ENCODE assay signal across 15 cellular contexts in genomic region chr3:193776626-193777025, GRCh38.
DNase-seq lines count a peak whose midpoint lies in the region; ATAC-seq and TF ChIP-seq lines count a peak whose summit lies in the region.
"Had no signal": no experiment of that assay in that cellular context is flagged by ENCODE, and none has a peak within 500 bp of the region (broad histone marks: within the 10 kb centered on the region; RNA-seq: fewer than 3 reads in every experiment).

No MANE protein-coding gene starts in this region.

- H3K27me3 Mint-ChIP-seq in memory B cell: peaks cover 14% of the 10 kb centered on the region

- H3K27ac Mint-ChIP-seq in memory B cell: peak overlapping the region; percentile 52

- H3K9me3 Mint-ChIP-seq in memory B cell: no peaks in the 10 kb centered on the region

- H3K4me3 Mint-ChIP-seq in memory B cell: peak overlapping the region; percentile 2

- ATAC-seq in GM19043 (IDR thresholded peaks at IDR 0.05; ENCODE audit: low read depth, unreplicated experiment) (peak; percentile 70), memory B cell (ENCODE audit: low read depth) (peak; percentile 97), left colon (no peak)
- ATAC-seq: HCT116 had no signal

- DNase-seq in GM12864 (ENCODE audit: low read depth) (peak; percentile 8), NCI-H526 treated with DMSO at 0.1 percent for 48 hours (lab: John Stamatoyannopoulos, UW) (peak; percentile 45), memory B cell (ENCODE audit: low spot score in 2 of 2) (peak in 1 of 2 donors; percentile 41), left colon (no peak), H4 (ENCODE audit: low spot score) (no peak), globus pallidus (ENCODE audit: low spot score) (no peak)
- DNase-seq: NCI-H1048; NCI-H2107; NCI-H524 treated with DMSO at 0.1 percent for 48 hours; SIG-M5; stimulated activated CD4-positive, alpha-beta T cell treated with anti-CD3 and anti-CD28 coated beads, Interleukin-2, amount 100 ng/mL, for 48 hours; uterus had no signal

- H3K4me1 Mint-ChIP-seq in memory B cell: peaks cover 10% of the 10 kb centered on the region

- H3K4me3 ChIP-seq in GM12864 (ENCODE audit: low read depth, low read length): no peak overlapping the region
- H3K4me3 ChIP-seq: lung, uterus had no signal

- TF ChIP-seq CTCF in GM12864 (IDR thresholded peaks at IDR 0.05; ENCODE audit: low read depth, low read length, missing control alignments): no peak

- intact Hi-C loops in left colon (cut with DNase I, micrococcal nuclease): no loop called here

- H3K36me3 Mint-ChIP-seq in memory B cell: no peaks in the 10 kb centered on the region

Comparison
In these comparisons a context has a peak if more than half of its experiments do, and no peak if none do; other contexts are left out.
1. DNase-seq: peak in GM12864 (single experiment) and NCI-H526 treated with DMSO at 0.1 percent for 48 hours (single experiment); none in left colon (0 of 2), H4 (single experiment) and globus pallidus (single experiment).